Comparison of ENCODE assay signal across 19 cellular contexts in the genomic region with DNA sequence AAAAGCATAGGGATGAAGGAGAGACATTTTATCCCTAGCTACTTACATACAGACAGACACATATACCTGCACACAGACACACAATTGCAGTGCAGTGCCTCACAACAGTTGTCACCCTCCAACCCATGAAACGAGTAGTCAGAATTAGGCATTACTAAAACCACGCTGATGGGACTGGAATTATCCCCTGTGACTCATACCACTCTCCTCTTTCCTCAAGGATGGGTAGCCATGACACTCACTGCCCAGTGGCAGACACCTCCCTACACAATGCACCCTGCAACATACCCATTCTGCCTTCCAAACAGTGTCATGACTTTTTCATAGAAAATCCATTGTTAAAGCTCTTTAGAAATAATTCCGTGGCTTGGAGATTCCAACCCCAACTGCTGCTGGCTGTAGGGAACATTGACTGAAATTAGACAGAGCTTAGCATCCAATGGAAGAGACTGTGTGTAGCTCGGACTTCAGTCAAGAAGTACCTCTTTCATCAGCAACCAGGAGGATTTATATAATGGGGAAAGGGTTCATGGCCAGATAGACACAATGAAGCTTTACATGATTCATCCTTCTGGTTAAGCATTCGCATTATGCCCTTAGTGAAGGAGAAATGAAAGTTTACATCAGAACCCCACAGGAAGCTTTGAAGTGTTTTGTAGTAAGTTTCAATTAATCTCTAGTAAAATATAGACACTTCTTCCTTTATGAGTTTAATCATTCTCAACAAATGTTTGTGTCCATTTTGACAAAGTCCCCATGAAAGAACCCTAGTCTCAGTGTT.
"Had no signal": no experiment of that assay in that cellular context is flagged by ENCODE, and none has a peak within 500 bp of the region (broad histone marks: within the 10 kb centered on the region; RNA-seq: fewer than 3 reads in every experiment).

No MANE protein-coding gene starts in this region.

- H3K4me3 ChIP-seq: gastrocnemius medialis, heart right ventricle, psoas muscle, right lobe of liver, testis, tibial nerve had no signal

- H3K27ac ChIP-seq: gastrocnemius medialis, heart right ventricle, psoas muscle, right lobe of liver, testis, tibial nerve had no signal

- H3K27me3 ChIP-seq: gastrocnemius medialis, heart right ventricle, right lobe of liver, testis, tibial nerve had no signal

- ATAC-seq: esophagus mucosa, gastrocnemius medialis, heart right ventricle, psoas muscle, right lobe of liver had no signal

- H3K36me3 ChIP-seq: gastrocnemius medialis, heart right ventricle, right lobe of liver, tibial nerve had no signal

- H3K27ac Mint-ChIP-seq: nephron progenitor cell; stimulated activated memory B cell treated with anti-CD40 and anti-IgM and Interleukin-4, amounts not matched to agents 10 μg/mL and 1 μg/mL and 100 μg/mL, for 72 hours; stimulated activated naive CD8-positive, alpha-beta T cell treated with anti-CD3 and anti-CD28 coated beads, Interleukin-15, amount 100 ng/mL, for 72 hours had no signal

- H3K36me3 Mint-ChIP-seq: stimulated activated memory B cell treated with anti-CD40 and anti-IgM and Interleukin-4, amounts not matched to agents 10 μg/mL and 1 μg/mL and 100 μg/mL, for 72 hours had no signal

- H3K4me3 Mint-ChIP-seq: naive B cell; nephron progenitor cell; stimulated activated memory B cell treated with anti-CD40 and anti-IgM and Interleukin-4, amounts not matched to agents 10 μg/mL and 1 μg/mL and 100 μg/mL, for 72 hours; stimulated activated naive CD8-positive, alpha-beta T cell treated with anti-CD3 and anti-CD28 coated beads, Interleukin-15, amount 100 ng/mL, for 72 hours had no signal

- H3K9me3 ChIP-seq: gastrocnemius medialis, psoas muscle, right lobe of liver, testis, tibial nerve had no signal

- H3K27me3 Mint-ChIP-seq: naive B cell; stimulated activated memory B cell treated with anti-CD40 and anti-IgM and Interleukin-4, amounts not matched to agents 10 μg/mL and 1 μg/mL and 100 μg/mL, for 72 hours had no signal

- H3K4me1 Mint-ChIP-seq: nephron progenitor cell; stimulated activated memory B cell treated with anti-CD40 and anti-IgM and Interleukin-4, amounts not matched to agents 10 μg/mL and 1 μg/mL and 100 μg/mL, for 72 hours; stimulated activated naive CD8-positive, alpha-beta T cell treated with anti-CD3 and anti-CD28 coated beads, Interleukin-15, amount 100 ng/mL, for 72 hours had no signal

- DNase-seq: effector memory CD4-positive, alpha-beta T cell; gastrocnemius medialis; heart right ventricle; hypothalamus; kidney glomerular epithelial cell; mesendoderm; naive B cell; nephron progenitor cell; psoas muscle; retina; right lobe of liver; stimulated activated CD4-positive, alpha-beta T cell treated with anti-CD3 and anti-CD28 coated beads, Interleukin-4, amount 100 ng/mL, for 1 hour; stimulated activated naive CD8-positive, alpha-beta T cell treated with anti-CD3 and anti-CD28 coated beads, Interleukin-15, amount 100 ng/mL, for 72 hours; testis had no signal

- FAIRE-seq: endometrium, islet of Langerhans had no signal

- H3K4me1 ChIP-seq: gastrocnemius medialis, heart right ventricle, psoas muscle, right lobe of liver, testis, tibial nerve had no signal
